ENCODE assay signal across 33 cellular contexts in genomic region chr13:42225051-42225450, GRCh38.
"Had no signal": no experiment of that assay in that cellular context is flagged by ENCODE, and none has a peak within 500 bp of the region (broad histone marks: within the 10 kb centered on the region; RNA-seq: fewer than 3 reads in every experiment).

No MANE protein-coding gene starts in this region.

- DNase-seq: activated CD4-positive, alpha-beta memory T cell treated with anti-CD3 and anti-CD28 coated beads, Interleukin-2, amount 10 ng/mL, durations not matched to agents 7 days and 5 days; activated CD4-positive, alpha-beta T cell treated with anti-CD3 and anti-CD28 coated beads for 1 hour; activated CD4-positive, alpha-beta T cell treated with anti-CD3 and anti-CD28 coated beads for 4 hours; activated CD4-positive, alpha-beta T cell treated with anti-CD3 and anti-CD28 coated beads, Interleukin-2, amount 10 ng/mL, durations not matched to agents 7 days and 5 days; activated CD4-positive, alpha-beta T cell treated with anti-CD3 and anti-CD28 coated beads, Interleukin-2, amount 50 U/mL, for 4 hours; activated effector memory CD4-positive, alpha-beta T cell treated with Interleukin-2 at 50 U/mL for 16 hours; activated naive CD4-positive, alpha-beta T cell treated with anti-CD3 and anti-CD28 coated beads for 36 hours; activated naive CD8-positive, alpha-beta T cell treated with anti-CD3 and anti-CD28 coated beads for 36 hours; activated naive CD8-positive, alpha-beta T cell treated with anti-CD3 and anti-CD28 coated beads, Interleukin-2, amount 50 U/mL, for 24 hours; activated T-cell treated with anti-CD3 and anti-CD28 coated beads, Interleukin-2, amount 50 U/mL, for 4 hours; adrenal gland; central memory CD4-positive, alpha-beta T cell; cerebellar nuclear complex; colonic mucosa; effector memory CD4-positive, alpha-beta T cell; endodermal cell; esophagus squamous epithelium; foreskin fibroblast; head of caudate nucleus; hippocampal formation; T-helper 1 cell; T-helper 17 cell; T1000 had no signal

- H3K9me3 Mint-ChIP-seq: activated CD4-positive, alpha-beta T cell treated with anti-CD3 and anti-CD28 coated beads, Interleukin-2, amount 10 ng/mL, durations not matched to agents 7 days and 5 days; activated naive CD4-positive, alpha-beta T cell treated with anti-CD3 and anti-CD28 coated beads for 36 hours; activated naive CD4-positive, alpha-beta T cell treated with anti-CD3 and anti-CD28 coated beads, Interleukin-2, amount 50 U/mL, for 24 hours; activated naive CD8-positive, alpha-beta T cell treated with anti-CD3 and anti-CD28 coated beads, Interleukin-2, amount 50 U/mL, for 24 hours; activated T-cell treated with anti-CD3 and anti-CD28 coated beads, Interleukin-2, amount 50 U/mL, for 4 hours; activated T-helper 17 cell treated with anti-CD3 and anti-CD28 coated beads, Interleukin-2, amount 50 U/mL, for 72 hours; endodermal cell had no signal

- H3K9me3 ChIP-seq: adrenal gland, ascending aorta, breast epithelium, colonic mucosa, esophagus squamous epithelium had no signal

- FAIRE-seq: frontal cortex had no signal

- H3K27ac ChIP-seq: adrenal gland, ascending aorta, breast epithelium, cardiac muscle cell, colonic mucosa, esophagus squamous epithelium, VCaP had no signal

- H3K27me3 Mint-ChIP-seq: activated CD4-positive, alpha-beta memory T cell treated with anti-CD3 and anti-CD28 coated beads, Interleukin-2, amount 10 ng/mL, durations not matched to agents 7 days and 5 days; activated CD4-positive, alpha-beta T cell treated with anti-CD3 and anti-CD28 coated beads, Interleukin-2, amount 10 ng/mL, durations not matched to agents 7 days and 5 days; activated naive CD4-positive, alpha-beta T cell treated with anti-CD3 and anti-CD28 coated beads, Interleukin-2, amount 50 U/mL, for 24 hours; activated naive CD8-positive, alpha-beta T cell treated with anti-CD3 and anti-CD28 coated beads for 36 hours; activated naive CD8-positive, alpha-beta T cell treated with anti-CD3 and anti-CD28 coated beads, Interleukin-2, amount 50 U/mL, for 24 hours; activated T-helper 17 cell treated with anti-CD3 and anti-CD28 coated beads, Interleukin-2, amount 50 U/mL, for 72 hours; brain; T-helper 17 cell had no signal

- H3K27ac Mint-ChIP-seq: activated CD4-positive, alpha-beta memory T cell treated with anti-CD3 and anti-CD28 coated beads, Interleukin-2, amount 10 ng/mL, durations not matched to agents 7 days and 5 days; activated CD4-positive, alpha-beta T cell treated with anti-CD3 and anti-CD28 coated beads, Interleukin-2, amount 10 ng/mL, durations not matched to agents 7 days and 5 days; activated naive CD4-positive, alpha-beta T cell treated with anti-CD3 and anti-CD28 coated beads for 36 hours; activated naive CD4-positive, alpha-beta T cell treated with anti-CD3 and anti-CD28 coated beads, Interleukin-2, amount 50 U/mL, for 24 hours; activated naive CD8-positive, alpha-beta T cell treated with anti-CD3 and anti-CD28 coated beads for 36 hours; activated naive CD8-positive, alpha-beta T cell treated with anti-CD3 and anti-CD28 coated beads, Interleukin-2, amount 50 U/mL, for 24 hours; activated T-helper 17 cell treated with anti-CD3 and anti-CD28 coated beads, Interleukin-2, amount 50 U/mL, for 72 hours; brain; endodermal cell; T-helper 17 cell; T-helper 2 cell treated with Interferon-gamma antibody and Interleukin-4, amounts not matched to agents 5 μg/mL and 100 μg/mL, for 36 hours; WTC11 had no signal

- H3K4me3 ChIP-seq: adrenal gland, ascending aorta, breast epithelium, cardiac muscle cell, colonic mucosa, esophagus squamous epithelium had no signal

- H3K4me3 Mint-ChIP-seq: activated CD4-positive, alpha-beta memory T cell treated with anti-CD3 and anti-CD28 coated beads, Interleukin-2, amount 10 ng/mL, durations not matched to agents 7 days and 5 days; activated CD4-positive, alpha-beta T cell treated with anti-CD3 and anti-CD28 coated beads, Interleukin-2, amount 10 ng/mL, durations not matched to agents 7 days and 5 days; activated naive CD4-positive, alpha-beta T cell treated with anti-CD3 and anti-CD28 coated beads for 36 hours; activated naive CD4-positive, alpha-beta T cell treated with anti-CD3 and anti-CD28 coated beads, Interleukin-2, amount 50 U/mL, for 24 hours; activated naive CD8-positive, alpha-beta T cell treated with anti-CD3 and anti-CD28 coated beads for 36 hours; activated naive CD8-positive, alpha-beta T cell treated with anti-CD3 and anti-CD28 coated beads, Interleukin-2, amount 50 U/mL, for 24 hours; activated T-cell treated with anti-CD3 and anti-CD28 coated beads, Interleukin-2, amount 50 U/mL, for 4 hours; activated T-helper 17 cell treated with anti-CD3 and anti-CD28 coated beads, Interleukin-2, amount 50 U/mL, for 72 hours; brain; endodermal cell; T-helper 2 cell treated with Interferon-gamma antibody and Interleukin-4, amounts not matched to agents 5 μg/mL and 100 μg/mL, for 36 hours; WTC11 had no signal

- H3K4me1 Mint-ChIP-seq: activated CD4-positive, alpha-beta memory T cell treated with anti-CD3 and anti-CD28 coated beads, Interleukin-2, amount 10 ng/mL, durations not matched to agents 7 days and 5 days; activated CD4-positive, alpha-beta T cell treated with anti-CD3 and anti-CD28 coated beads, Interleukin-2, amount 10 ng/mL, durations not matched to agents 7 days and 5 days; activated naive CD4-positive, alpha-beta T cell treated with anti-CD3 and anti-CD28 coated beads, Interleukin-2, amount 50 U/mL, for 24 hours; activated naive CD8-positive, alpha-beta T cell treated with anti-CD3 and anti-CD28 coated beads for 36 hours; activated naive CD8-positive, alpha-beta T cell treated with anti-CD3 and anti-CD28 coated beads, Interleukin-2, amount 50 U/mL, for 24 hours; activated T-helper 17 cell treated with anti-CD3 and anti-CD28 coated beads, Interleukin-2, amount 50 U/mL, for 72 hours; T-helper 17 cell had no signal

- H3K36me3 ChIP-seq: adrenal gland, breast epithelium, colonic mucosa had no signal

- ATAC-seq: activated naive CD8-positive, alpha-beta T cell treated with anti-CD3 and anti-CD28 coated beads, Interleukin-2, amount 50 U/mL, for 24 hours; activated T-cell treated with anti-CD3 and anti-CD28 coated beads, Interleukin-2, amount 50 U/mL, for 4 hours; activated T-helper 17 cell treated with anti-CD3 and anti-CD28 coated beads, Interleukin-2, amount 50 U/mL, for 72 hours; T-helper 17 cell; WTC11 had no signal

- H3K27me3 ChIP-seq: adrenal gland, ascending aorta, breast epithelium, cardiac muscle cell, colonic mucosa, esophagus squamous epithelium had no signal

- H3K4me1 ChIP-seq: adrenal gland, ascending aorta, breast epithelium, colonic mucosa, esophagus squamous epithelium had no signal
